In genomic region chr4:130359537-130359936, GRCh38 we compare ENCODE assay signal across 9 cellular contexts.
A peak's percentile ranks its signal among the peaks of the same experiment; 100 is the strongest.
DNase-seq lines count a peak whose midpoint lies in the region; ATAC-seq and TF ChIP-seq lines count a peak whose summit lies in the region.
"Had no signal": no experiment of that assay in that cellular context is flagged by ENCODE, and none has a peak within 500 bp of the region (broad histone marks: within the 10 kb centered on the region; RNA-seq: fewer than 3 reads in every experiment).

No MANE protein-coding gene starts in this region.

- no peaks in the 10 kb centered on the region for H3K9me3 Mint-ChIP-seq in T-helper 2 cell treated with Interferon-gamma antibody and Interleukin-4, amounts not matched to agents 5 μg/mL and 100 μg/mL, for 36 hours

- H3K27me3 Mint-ChIP-seq in T-helper 2 cell treated with Interferon-gamma antibody and Interleukin-4, amounts not matched to agents 5 μg/mL and 100 μg/mL, for 36 hours (ENCODE audit: low read depth): no peaks in the 10 kb centered on the region

- H3K27ac Mint-ChIP-seq in T-helper 2 cell treated with Interferon-gamma antibody and Interleukin-4, amounts not matched to agents 5 μg/mL and 100 μg/mL, for 36 hours: no peak overlapping the region

- ATAC-seq in HG03196 (IDR thresholded peaks at IDR 0.05; ENCODE audit: unreplicated experiment): no peak
- ATAC-seq in HG03045 (IDR thresholded peaks at IDR 0.05; ENCODE audit: unreplicated experiment): no peak

- no peaks in the 10 kb centered on the region for H3K4me1 Mint-ChIP-seq in T-helper 2 cell treated with Interferon-gamma antibody and Interleukin-4, amounts not matched to agents 5 μg/mL and 100 μg/mL, for 36 hours (ENCODE audit: low read depth)

- no peak overlapping the region for H3K4me3 ChIP-seq in fibroblast of the aortic adventitia (ENCODE audit: low read depth, low read length)
- H3K4me3 ChIP-seq: BLaER1 treated with 17β-estradiol and CSF1 and Interleukin-3, amounts not matched to agents 10 nM and 100 nM had no signal

- no peaks in the 10 kb centered on the region for H3K36me3 Mint-ChIP-seq in T-helper 2 cell treated with Interferon-gamma antibody and Interleukin-4, amounts not matched to agents 5 μg/mL and 100 μg/mL, for 36 hours (ENCODE audit: low read depth)

- no peak overlapping the region for H3K4me3 Mint-ChIP-seq in T-helper 2 cell treated with Interferon-gamma antibody and Interleukin-4, amounts not matched to agents 5 μg/mL and 100 μg/mL, for 36 hours

- peak; percentile 4 for DNase-seq in NCI-H82 (lab: John Stamatoyannopoulos, UW)
- DNase-seq in NCI-H82 treated with DMSO at 0.1 percent for 48 hours (lab: John Stamatoyannopoulos, UW; ENCODE audit: unreplicated experiment): no peak
- peak; percentile 11 for DNase-seq in SK-N-DZ (ENCODE audit: low spot score)
- peak; percentile 69 for DNase-seq in fibroblast of the aortic adventitia (ENCODE audit: low read depth)
- peak; percentile 23 for DNase-seq in smooth muscle cell of the brain vasculature (ENCODE audit: low read depth, low spot score)
- DNase-seq in T-helper 2 cell treated with Interferon-gamma antibody and Interleukin-4, amounts not matched to agents 5 μg/mL and 100 μg/mL, for 36 hours (ENCODE audit: low spot score): no peak

- peak; percentile 54 for TF ChIP-seq CTCF in fibroblast of the aortic adventitia (IDR thresholded peaks at IDR 0.05; ENCODE audit: insufficient read depth, low read length)

Comparison
In these comparisons a context has a peak if more than half of its experiments do, and no peak if none do; other contexts are left out.
1. DNase-seq: peak in NCI-H82 (single experiment), SK-N-DZ (single experiment), fibroblast of the aortic adventitia (single experiment) and smooth muscle cell of the brain vasculature (single experiment); none in NCI-H82 treated with DMSO at 0.1 percent for 48 hours (single experiment) and T-helper 2 cell treated with Interferon-gamma antibody and Interleukin-4, amounts not matched to agents 5 μg/mL and 100 μg/mL, for 36 hours (single experiment).